Comparison of ENCODE assay signal across 24 cellular contexts in genomic region chr11:64898541-64898940, GRCh38. TPM values are rescaled to one million over a fixed set of nuclear protein-coding genes. Genes with fewer than 3 reads are reported as not detected.
"Had no signal": no experiment of that assay in that cellular context is flagged by ENCODE, and none has a peak within 500 bp of the region (broad histone marks: within the 10 kb centered on the region; RNA-seq: fewer than 3 reads in every experiment).

No MANE protein-coding gene starts in this region.

- ATAC-seq: heart left ventricle; naive thymus-derived CD4-positive, alpha-beta T cell had no signal

- DNase-seq: effector CD4-positive, alpha-beta T cell; hypothalamus; kidney glomerular epithelial cell; mammary epithelial cell; naive thymus-derived CD4-positive, alpha-beta T cell; nephron progenitor cell; sigmoid colon; stimulated activated naive CD4-positive, alpha-beta T cell treated with Interleukin-2 at 50 U/mL for 16 hours; trophoblast cell had no signal

- H3K27me3 ChIP-seq: heart left ventricle, neutrophil, sigmoid colon had no signal

- H3K4me3 Mint-ChIP-seq: naive thymus-derived CD4-positive, alpha-beta T cell; nephron progenitor cell had no signal

- H3K27me3 Mint-ChIP-seq: naive thymus-derived CD4-positive, alpha-beta T cell had no signal

- H3K9me3 ChIP-seq: heart left ventricle, neutrophil, sigmoid colon had no signal

- H3K9me3 Mint-ChIP-seq: naive thymus-derived CD4-positive, alpha-beta T cell; nephron progenitor cell had no signal

- H3K4me3 ChIP-seq: coronary artery, heart left ventricle, sigmoid colon, skin epidermis had no signal

- FAIRE-seq: frontal cortex, islet of Langerhans had no signal

- H3K27ac ChIP-seq: coronary artery, heart left ventricle, neutrophil, sigmoid colon, skin epidermis had no signal

RNA-seq across cellular contexts. Expression of gene GPHA2, which starts 37.2 kb away (rescaled TPM):
- total RNA-seq: dermis microvascular lymphatic vessel endothelial cell, frontal cortex, glomerular endothelial cell, liver, mammary epithelial cell, mesenteric fat pad, mononuclear cell, osteocyte, pulmonary artery endothelial cell, urinary bladder had no signal
- polyA plus RNA-seq: esophagus; heart left ventricle; liver; mammary epithelial cell; naive thymus-derived CD4-positive, alpha-beta T cell; urinary bladder had no signal
